Comparison of ENCODE assay signal across 5 cellular contexts in the genomic region with DNA sequence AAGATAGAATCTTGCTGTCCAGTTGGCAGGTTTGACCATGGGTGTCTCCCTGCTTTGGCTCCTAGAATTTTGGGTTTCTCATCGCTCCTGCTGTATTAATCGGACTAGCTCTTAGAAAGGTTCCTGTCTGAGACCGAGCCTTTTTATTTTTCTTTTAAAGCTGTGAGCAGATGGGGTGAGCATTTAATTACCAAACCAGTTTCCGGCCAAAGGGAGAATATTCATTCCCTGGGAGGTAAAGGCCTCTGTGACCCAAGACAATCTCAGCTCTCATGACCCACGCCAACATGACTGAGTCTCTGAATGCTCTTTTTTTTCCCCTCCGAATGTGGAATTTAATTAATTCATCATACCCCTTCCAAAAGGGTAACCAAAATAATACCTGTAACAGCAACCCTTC.
"Had no signal": no experiment of that assay in that cellular context is flagged by ENCODE, and none has a peak within 500 bp of the region (broad histone marks: within the 10 kb centered on the region; RNA-seq: fewer than 3 reads in every experiment).

No MANE protein-coding gene starts in this region.

- ATAC-seq: HepG2, K562 had no signal

- DNase-seq: IMR-90, KBM-7, KG1 had no signal
